Comparison of ENCODE assay signal across 15 cellular contexts in the genomic region with DNA sequence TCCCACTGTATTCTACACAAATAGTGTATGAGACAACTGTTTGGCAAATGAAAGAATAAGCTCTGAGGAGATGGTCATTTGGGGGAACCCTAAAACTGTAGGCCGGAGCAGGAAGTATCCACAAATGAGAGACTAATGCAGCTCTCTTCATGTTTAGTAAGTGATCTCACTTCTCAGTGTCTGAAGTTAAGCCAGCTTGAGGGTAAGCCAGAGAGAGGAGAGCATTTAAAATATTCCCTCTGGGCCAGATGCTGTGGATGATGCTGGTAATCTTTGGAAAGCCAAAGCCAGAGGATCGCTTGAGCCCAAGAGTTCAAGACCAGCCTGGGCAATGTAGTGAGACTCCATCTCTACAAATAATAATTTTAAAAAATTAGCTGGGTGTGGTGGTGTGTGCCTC.
A peak's percentile ranks its signal among the peaks of the same experiment; 100 is the strongest.
DNase-seq lines count a peak whose midpoint lies in the region; ATAC-seq and TF ChIP-seq lines count a peak whose summit lies in the region.
"Had no signal": no experiment of that assay in that cellular context is flagged by ENCODE, and none has a peak within 500 bp of the region (broad histone marks: within the 10 kb centered on the region; RNA-seq: fewer than 3 reads in every experiment).

No MANE protein-coding gene starts in this region.

- intact Hi-C loops in left ventricle myocardium superior (cut with micrococcal nuclease), result no loop called here
- intact Hi-C loops in Right ventricle myocardium inferior (cut with DNase I), result no loop called here
- intact Hi-C loops in ascending aorta (cut with DNase I), result loop anchor here (2.0 kb wide), 1 partner anchor 134 kb away; a partner anchor contains a TSS
- intact Hi-C loops in uterus (cut with DNase I; ENCODE audit: low total_unique reads), result no loop called here

- DNase-seq in left ventricle myocardium superior (no peak), Right ventricle myocardium inferior (ENCODE audit: missing footprints) (no peak), ascending aorta (ENCODE audit: low spot score in 2 of 2) (no peak), myocyte (ENCODE audit: low read depth) (peak; percentile 46), uterus (no peak), GM19238 (ENCODE audit: insufficient read length, low spot score) (no peak), DMS153 (lab: John Stamatoyannopoulos, UW) (no peak)
- DNase-seq: 8988T; C1 segment of cervical spinal cord; Calu3; CD4-positive, alpha-beta T cell; DMS 273 treated with DMSO at 0.1 percent for 48 hours; DMS79 treated with DMSO at 0.1 percent for 48 hours; EL had no signal

- H3K27me3 ChIP-seq in ascending aorta, result no peaks in the 10 kb centered on the region
- no peaks in the 10 kb centered on the region for H3K27me3 ChIP-seq in uterus

- H3K36me3 ChIP-seq in ascending aorta (peaks cover 0 to 3% of the 10 kb centered on the region in 2 donors), uterus (no peaks in the 10 kb centered on the region)

- H3K4me1 ChIP-seq in ascending aorta (peaks cover 0 to 4% of the 10 kb centered on the region in 2 donors), uterus (no peaks in the 10 kb centered on the region)

- no peaks in the 10 kb centered on the region for H3K9me3 ChIP-seq in ascending aorta
- no peaks in the 10 kb centered on the region for H3K9me3 ChIP-seq in uterus

- ATAC-seq in left ventricle myocardium superior, result peak; percentile 30
- no peak for ATAC-seq in Right ventricle myocardium inferior
- ATAC-seq: HCT116 had no signal

- H3K27ac ChIP-seq in ascending aorta (peak overlapping the region; percentile 39 to 44), uterus (peak overlapping the region in 1 of 2 donors; percentile 18)

- no peak for TF ChIP-seq POLR2A in uterus (IDR thresholded peaks at IDR 0.05)

- H3K4me3 ChIP-seq in ascending aorta, result no peak overlapping the region
- H3K4me3 ChIP-seq in uterus, result no peak overlapping the region

- TF ChIP-seq CTCF in ascending aorta (IDR thresholded peaks at IDR 0.05) (no peak), uterus (IDR thresholded peaks at IDR 0.05) (no peak)
